10 cellular contexts compared by ENCODE assay signal in the genomic region with DNA sequence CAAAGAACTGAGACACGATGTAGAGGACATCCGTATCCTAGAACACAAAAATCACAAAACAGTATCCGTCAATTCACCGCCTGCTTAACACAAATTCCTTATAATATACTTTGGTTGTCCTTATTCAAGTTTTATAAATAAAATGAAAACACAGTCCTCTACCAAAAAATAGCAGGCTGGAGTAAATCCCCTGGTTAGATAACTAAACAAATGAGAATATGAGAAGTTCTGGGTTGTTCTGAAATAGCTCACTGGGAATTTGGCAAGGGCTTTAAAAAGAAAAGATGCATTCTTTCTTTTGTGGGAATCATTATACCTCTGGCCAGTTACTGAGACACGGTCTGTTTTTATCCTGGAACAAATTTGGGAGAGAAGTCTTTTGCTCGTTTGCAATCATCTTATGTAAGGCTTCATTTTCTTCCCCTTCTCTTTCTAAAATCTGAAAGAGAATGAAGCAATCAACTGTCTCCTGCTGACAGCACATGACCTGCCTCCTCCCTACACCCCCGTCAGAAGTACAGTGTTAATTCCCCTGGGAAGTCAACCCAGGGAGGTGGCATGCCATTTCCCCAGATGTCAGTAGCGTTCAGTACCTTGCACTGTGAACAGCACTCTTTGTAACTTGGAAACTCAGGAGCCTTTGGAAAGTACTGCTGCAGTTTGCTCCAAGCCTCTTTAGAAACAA. TPM values are rescaled to one million over a fixed set of nuclear protein-coding genes. Genes with fewer than 3 reads are reported as not detected.
DNase-seq lines count a peak whose midpoint lies in the region; ATAC-seq and TF ChIP-seq lines count a peak whose summit lies in the region.
"Had no signal": no experiment of that assay in that cellular context is flagged by ENCODE, and none has a peak within 500 bp of the region (broad histone marks: within the 10 kb centered on the region; RNA-seq: fewer than 3 reads in every experiment).

No MANE protein-coding gene starts in this region.

- intact Hi-C loops in testis (cut with DNase I; ENCODE audit: low total_unique reads): no loop called here

- no peaks in the 10 kb centered on the region for H3K9me3 ChIP-seq in ectodermal cell (ENCODE audit: control insufficient read depth, low read length)
- no peaks in the 10 kb centered on the region for H3K9me3 ChIP-seq in testis
- no peaks in the 10 kb centered on the region for H3K9me3 ChIP-seq in effector memory CD4-positive, alpha-beta T cell (ENCODE audit: control insufficient read depth, low read length)

- TF ChIP-seq POLR2A in testis (IDR thresholded peaks at IDR 0.05): no peak

- DNase-seq in ELF-1 (ENCODE audit: low read depth, low spot score) (peak; percentile 71), NCI-H2107 treated with DMSO at 0.1 percent for 48 hours (lab: John Stamatoyannopoulos, UW; ENCODE audit: unreplicated experiment) (peak; percentile 68), midbrain (lab: John Stamatoyannopoulos, UW) (peak; percentile 25), testis (no peak)
- DNase-seq in effector memory CD4-positive, alpha-beta T cell: no peak
- no peak for DNase-seq in stimulated activated CD4-positive, alpha-beta T cell treated with anti-CD3 and anti-CD28 coated beads, Interleukin-4, amount 100 ng/mL, for 4 hours
- DNase-seq: NCI-H510A had no signal

- no peak for TF ChIP-seq CTCF in testis (IDR thresholded peaks at IDR 0.05)

- ATAC-seq in GM21515 (IDR thresholded peaks at IDR 0.05; ENCODE audit: unreplicated experiment): no peak
- ATAC-seq: stimulated activated effector memory CD8-positive, alpha-beta T cell treated with anti-CD3 and anti-CD28 coated beads, Interleukin-12 subunit alpha, Interleukin-12 subunit beta, amount 100 ng/mL, for 72 hours had no signal

- H3K27me3 ChIP-seq in ectodermal cell (ENCODE audit: control insufficient read depth, insufficient read depth, low read length, poor library complexity, severe bottlenecking): no peaks in the 10 kb centered on the region
- no peaks in the 10 kb centered on the region for H3K27me3 ChIP-seq in testis
- no peaks in the 10 kb centered on the region for H3K27me3 ChIP-seq in effector memory CD4-positive, alpha-beta T cell (replicated peaks; ENCODE audit: control insufficient read depth, insufficient read depth, low read length, poor library complexity, severe bottlenecking)

- no peak overlapping the region for H3K4me3 ChIP-seq in ectodermal cell (ENCODE audit: insufficient read depth, low read depth, low read length)
- no peak overlapping the region for H3K4me3 ChIP-seq in testis
- no peak overlapping the region for H3K4me3 ChIP-seq in effector memory CD4-positive, alpha-beta T cell (ENCODE audit: insufficient read depth, low read depth, low read length, poor library complexity, severe bottlenecking)

- H3K4me1 ChIP-seq in ectodermal cell (ENCODE audit: control insufficient read depth, insufficient read depth, low read length): peaks cover 28% of the 10 kb centered on the region
- H3K4me1 ChIP-seq in testis: no peaks in the 10 kb centered on the region
- H3K4me1 ChIP-seq in effector memory CD4-positive, alpha-beta T cell (ENCODE audit: control insufficient read depth, insufficient read depth, low read length, poor library complexity, severe bottlenecking): no peaks in the 10 kb centered on the region

- 49% methylated on average over 7 of the region's 8 CpGs for WGBS in ectodermal cell, 2 experiments
- WGBS in testis, 2 donors: 57 to 62% methylated on average over 8 of the region's 8 CpGs

- peak overlapping the region; percentile 73 for H3K27ac ChIP-seq in ectodermal cell (ENCODE audit: insufficient read depth, low read depth, low read length, poor library complexity, severe bottlenecking)
- H3K27ac ChIP-seq in testis: no peak overlapping the region
- H3K27ac ChIP-seq in effector memory CD4-positive, alpha-beta T cell (ENCODE audit: insufficient read depth, low read length, poor library complexity, severe bottlenecking): no peak overlapping the region

- H3K36me3 ChIP-seq in ectodermal cell (ENCODE audit: control insufficient read depth, insufficient read depth, low read length) (peaks cover 6% of the 10 kb centered on the region), testis (ENCODE audit: low read depth, missing control alignments) (no peaks in the 10 kb centered on the region)
- H3K36me3 ChIP-seq in effector memory CD4-positive, alpha-beta T cell (ENCODE audit: control insufficient read depth, insufficient read depth, low read length): peaks cover 46% of the 10 kb centered on the region

RNA-seq across cellular contexts. Expression of a gene that starts 37.1 kb away (rescaled TPM):
- polyA plus RNA-seq in ectodermal cell (2013, experiment 1 of 4): 8.8 TPM
- 7.9 TPM for polyA plus RNA-seq in ectodermal cell (2013, experiment 2 of 4)
- 5.7 TPM for polyA plus RNA-seq in ectodermal cell (2013, experiment 3 of 4)
- 4.8 TPM for polyA plus RNA-seq in ectodermal cell (2013, experiment 4 of 4)
- total RNA-seq in testis: 1 to 10 TPM; 8.0 to 8.4 TPM
- 7.4 TPM for polyA plus RNA-seq in testis (ENCODE audit: insufficient read depth, low read depth, low replicate concordance)

Comparison
In these comparisons a context has a peak if more than half of its experiments do, and no peak if none do; other contexts are left out.
1. DNase-seq: peak in ELF-1 (single experiment), NCI-H2107 treated with DMSO at 0.1 percent for 48 hours (single experiment) and midbrain (single experiment); none in testis (single experiment), effector memory CD4-positive, alpha-beta T cell (0 of 3) and stimulated activated CD4-positive, alpha-beta T cell treated with anti-CD3 and anti-CD28 coated beads, Interleukin-4, amount 100 ng/mL, for 4 hours (0 of 2).